Comparison of ENCODE assay signal across 1 cellular context in genomic region chr9:19371942-19372341, GRCh38.
TF ChIP-seq lines count a peak whose summit lies in the region.

No MANE protein-coding gene starts in this region.

TF ChIP-seq in H1, 55 proteins besides CTCF, POLR2A, EP300 and RAD21:
- no peak for TF ChIP-seq YY1 (IDR thresholded peaks at IDR 0.05; ENCODE audit: low read depth, low read length)
- TF ChIP-seq SIRT6 (IDR thresholded peaks at IDR 0.05; ENCODE audit: low read length) = no peak
